Comparison of ENCODE assay signal across 17 cellular contexts in the genomic region with DNA sequence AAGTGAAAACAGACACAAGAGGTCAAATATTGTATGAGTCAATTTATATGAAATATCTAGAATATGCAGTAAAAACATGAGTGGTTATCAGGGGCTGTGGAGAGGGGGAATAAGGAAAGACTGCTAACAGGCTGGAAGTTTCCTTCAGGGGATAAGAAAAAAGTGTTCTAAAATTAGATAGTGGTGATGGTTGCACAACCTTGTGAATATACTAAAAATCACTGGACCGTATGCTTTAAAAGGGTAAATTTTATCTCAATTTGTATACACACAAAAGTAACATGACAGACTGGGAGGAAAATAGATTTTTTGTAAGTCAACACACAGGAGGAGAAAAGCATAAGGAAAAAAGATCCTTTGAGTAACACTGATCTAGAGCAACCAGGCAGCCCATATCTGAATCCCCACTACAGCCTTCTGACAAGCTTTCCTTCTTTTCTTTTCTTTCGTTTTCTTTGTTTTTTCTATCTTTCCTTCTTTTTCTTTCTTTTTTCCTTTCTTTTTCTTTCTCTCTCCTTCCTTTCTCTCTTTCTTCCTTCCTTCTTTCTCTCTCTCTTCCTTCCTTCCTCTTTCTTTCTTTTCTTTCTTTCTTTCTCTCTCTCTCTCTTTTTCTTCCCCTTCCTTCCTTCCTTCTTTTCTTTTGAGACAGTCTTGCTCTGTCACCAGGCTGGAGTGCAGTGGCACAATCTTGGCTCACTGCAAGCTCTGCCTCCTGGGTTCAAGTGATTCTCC.
DNase-seq lines count a peak whose midpoint lies in the region; ATAC-seq lines count a peak whose summit lies in the region.
"Had no signal": no experiment of that assay in that cellular context is flagged by ENCODE, and none has a peak within 500 bp of the region (broad histone marks: within the 10 kb centered on the region; RNA-seq: fewer than 3 reads in every experiment).

No MANE protein-coding gene starts in this region.

- peaks cover 14% of the 10 kb centered on the region for H3K4me1 Mint-ChIP-seq in T-helper 2 cell treated with Interferon-gamma antibody and Interleukin-4, amounts not matched to agents 5 μg/mL and 100 μg/mL, for 36 hours (ENCODE audit: low read depth)

- H3K27me3 ChIP-seq in adipocyte (replicated peaks; ENCODE audit: control insufficient read depth, insufficient read depth, low read length), result no peaks in the 10 kb centered on the region
- H3K27me3 ChIP-seq: foreskin keratinocyte, testis had no signal

- no peak overlapping the region for H3K4me3 Mint-ChIP-seq in T-helper 2 cell treated with Interferon-gamma antibody and Interleukin-4, amounts not matched to agents 5 μg/mL and 100 μg/mL, for 36 hours

- H3K36me3 Mint-ChIP-seq in T-helper 2 cell treated with Interferon-gamma antibody and Interleukin-4, amounts not matched to agents 5 μg/mL and 100 μg/mL, for 36 hours (ENCODE audit: low read depth), result peaks cover 71% of the 10 kb centered on the region

- H3K27me3 Mint-ChIP-seq in T-helper 2 cell treated with Interferon-gamma antibody and Interleukin-4, amounts not matched to agents 5 μg/mL and 100 μg/mL, for 36 hours (ENCODE audit: low read depth), result no peaks in the 10 kb centered on the region

- ATAC-seq in HG03442 (IDR thresholded peaks at IDR 0.05; ENCODE audit: unreplicated experiment) (no peak), HG02840 (IDR thresholded peaks at IDR 0.05; ENCODE audit: low FRiP score, unreplicated experiment) (no peak)
- ATAC-seq: foreskin keratinocyte had no signal

- H3K27ac Mint-ChIP-seq in T-helper 2 cell treated with Interferon-gamma antibody and Interleukin-4, amounts not matched to agents 5 μg/mL and 100 μg/mL, for 36 hours, result peak overlapping the region; percentile 19

- H3K4me1 ChIP-seq in adipocyte (ENCODE audit: control insufficient read depth, insufficient read depth, low read length), result peaks cover 33% of the 10 kb centered on the region
- H3K4me1 ChIP-seq: testis had no signal

- peaks cover under 1% of the 10 kb centered on the region for H3K36me3 ChIP-seq in adipocyte (ENCODE audit: control insufficient read depth, insufficient read depth, low read length, severe bottlenecking)

- H3K4me3 ChIP-seq in adipocyte (ENCODE audit: low read length), result peak overlapping the region; percentile 19
- H3K4me3 ChIP-seq: PC-9, psoas muscle, testis had no signal

- DNase-seq in T-helper 2 cell treated with Interferon-gamma antibody and Interleukin-4, amounts not matched to agents 5 μg/mL and 100 μg/mL, for 36 hours (ENCODE audit: low spot score), result no peak
- DNase-seq in T-helper 2 cell, result no peak
- peak; percentile 18 for DNase-seq in EH (ENCODE audit: low read depth)
- DNase-seq in adipocyte (ENCODE audit: low read depth), result peak; percentile 59
- DNase-seq in iris pigment epithelial cell (ENCODE audit: low read depth), result peak; percentile 23
- no peak for DNase-seq in SIG-M5 (lab: John Stamatoyannopoulos, UW)
- DNase-seq: activated CD4-positive, alpha-beta T cell treated with anti-CD3 and anti-CD28 coated beads, Interleukin-2, amount 50 U/mL, for 1 hour; amniotic stem cell; foreskin keratinocyte; mesendoderm; NCI-H1436 treated with DMSO at 0.1 percent for 48 hours; NCI-H774; PC-9; psoas muscle; testis had no signal

- peaks cover 19% of the 10 kb centered on the region for H3K9me3 Mint-ChIP-seq in T-helper 2 cell treated with Interferon-gamma antibody and Interleukin-4, amounts not matched to agents 5 μg/mL and 100 μg/mL, for 36 hours

- H3K9me3 ChIP-seq in adipocyte (ENCODE audit: control insufficient read depth, low read length), result no peaks in the 10 kb centered on the region
- H3K9me3 ChIP-seq: psoas muscle, testis had no signal

- no peak overlapping the region for H3K9ac ChIP-seq in adipocyte (ENCODE audit: low read length)

Comparison
In these comparisons a context has a peak if more than half of its experiments do, and no peak if none do; other contexts are left out.
1. DNase-seq: peak in EH (single experiment), adipocyte (single experiment) and iris pigment epithelial cell (single experiment); none in T-helper 2 cell treated with Interferon-gamma antibody and Interleukin-4, amounts not matched to agents 5 μg/mL and 100 μg/mL, for 36 hours (single experiment), T-helper 2 cell (0 of 5) and SIG-M5 (single experiment).